Comparison of ENCODE assay signal across 34 cellular contexts in the genomic region with DNA sequence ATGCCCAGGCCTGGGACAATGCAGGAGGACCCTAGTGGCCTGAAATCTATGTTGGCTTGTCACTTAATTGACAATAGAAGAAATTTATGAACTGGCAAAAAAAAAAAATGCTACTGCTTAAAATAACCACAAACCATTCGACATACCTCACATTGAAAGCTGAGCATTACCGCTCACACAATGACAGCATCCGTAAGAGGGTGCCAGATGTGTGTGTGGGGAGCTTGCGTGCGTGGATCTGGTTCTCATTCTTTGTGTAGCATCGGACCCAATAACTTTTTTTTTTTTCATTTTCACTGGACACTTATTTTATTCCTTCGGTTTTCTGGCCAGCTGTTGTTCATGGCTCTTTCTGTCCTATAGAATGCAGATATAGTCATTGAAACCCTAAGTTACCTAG.
"Had no signal": no experiment of that assay in that cellular context is flagged by ENCODE, and none has a peak within 500 bp of the region (broad histone marks: within the 10 kb centered on the region; RNA-seq: fewer than 3 reads in every experiment).

No MANE protein-coding gene starts in this region.

- DNase-seq: Karpas-422, Kasumi-1, MG63, MM.1S, MV-4-11, NCI-H1048, NCI-H1092, NCI-H1092 treated with DMSO at 0.1 percent for 48 hours, NCI-H1105, NCI-H1105 treated with DMSO at 0.1 percent for 48 hours, NCI-H1417, NCI-H1417 treated with DMSO at 0.1 percent for 48 hours, NCI-H1436, NCI-H1436 treated with DMSO at 0.1 percent for 48 hours, NCI-H146, NCI-H1694, NCI-H1694 treated with DMSO at 0.1 percent for 48 hours, NCI-H187, NCI-H187 treated with DMSO at 0.1 percent for 48 hours, NCI-H1930, NCI-H2029, NCI-H2029 treated with DMSO at 0.1 percent for 48 hours, NCI-H2081, NCI-H2081 treated with DMSO at 0.1 percent for 48 hours, NCI-H2107, NCI-H2171, NCI-H2171 treated with DMSO at 0.1 percent for 48 hours, NCI-H2227 treated with DMSO at 0.1 percent for 48 hours, NCI-H226, NCI-H345, NCI-H446, NCI-H446 treated with DMSO at 0.1 percent for 48 hours, NCI-H510A, NCI-H510A treated with DMSO at 0.1 percent for 48 hours had no signal
